In genomic region chr5:2038337-2039179, GRCh38 we compare ENCODE assay signal across 8 cellular contexts.
DNase-seq lines count a peak whose midpoint lies in the region; ATAC-seq and TF ChIP-seq lines count a peak whose summit lies in the region.

No MANE protein-coding gene starts in this region.

- H4K20me1 ChIP-seq in GM23338 (replicated peaks; ENCODE audit: insufficient read depth) (no peaks in the 10 kb centered on the region), smooth muscle cell (ENCODE audit: low read depth) (no peaks in the 10 kb centered on the region)

- TF ChIP-seq CTCF in GM06990 (IDR thresholded peaks at IDR 0.05; ENCODE audit: insufficient read depth, low read length, poor library complexity, severe bottlenecking) (peak; percentile 79), GM23338 (conservative IDR thresholded peaks at IDR 0.05; ENCODE audit: low read depth in 2 of 2) (peak; percentile 52 to 72), LNCAP (IDR thresholded peaks at IDR 0.05) (peak; percentile 88), smooth muscle cell (IDR thresholded peaks at IDR 0.05; ENCODE audit: borderline replicate concordance, insufficient read depth, poor library complexity, severe bottlenecking) (peak; percentile 94)

- peak overlapping the region; percentile 62; the same call in 2 of the 3 replicates for H3K4me3 Mint-ChIP-seq in GM23338

- H3K27me3 ChIP-seq in GM06990 (replicated peaks; ENCODE audit: control insufficient read depth, insufficient read depth, low read length): no peaks in the 10 kb centered on the region
- no peaks in the 10 kb centered on the region for H3K27me3 ChIP-seq in GM23338 (ENCODE audit: insufficient read depth)
- no peaks in the 10 kb centered on the region for H3K27me3 ChIP-seq in iPS DF 6.9 (ENCODE audit: control insufficient read depth, insufficient read depth, low read length)
- H3K27me3 ChIP-seq in smooth muscle cell (ENCODE audit: low read depth): peaks cover 43% of the 10 kb centered on the region

- H3K27ac ChIP-seq in GM23338 (ENCODE audit: low read depth) (no peak overlapping the region), iPS DF 6.9 (ENCODE audit: low read length) (no peak overlapping the region), smooth muscle cell (ENCODE audit: low read depth) (no peak overlapping the region)

- H3F3A ChIP-seq in GM23338 (replicated peaks; ENCODE audit: low read depth) (no peaks in the 10 kb centered on the region), smooth muscle cell (ENCODE audit: low read depth) (no peaks in the 10 kb centered on the region)

- H3K9me3 ChIP-seq in iPS DF 6.9 (ENCODE audit: control insufficient read depth, insufficient read depth, low read length) (no peaks in the 10 kb centered on the region), smooth muscle cell (replicated peaks; ENCODE audit: low read depth) (no peaks in the 10 kb centered on the region)

- H3K79me2 ChIP-seq in GM23338 (replicated peaks; ENCODE audit: insufficient read depth) (no peaks in the 10 kb centered on the region), smooth muscle cell (ENCODE audit: low read depth) (no peaks in the 10 kb centered on the region)

- H2AFZ ChIP-seq in GM23338 (no peak overlapping the region), smooth muscle cell (ENCODE audit: low read depth) (peak overlapping the region; percentile 94)

- no peaks in the 10 kb centered on the region for H3K9me3 Mint-ChIP-seq in GM23338

- no peaks in the 10 kb centered on the region for H3K9me2 ChIP-seq in GM23338 (ENCODE audit: insufficient read depth)

- H3K27ac Mint-ChIP-seq in GM23338: no peak overlapping the region

- ATAC-seq in GM23338: peak; percentile 96

- WGBS in iPS DF 6.9 (ENCODE audit: insufficient coverage, insufficient read length): no CpG with 5 or more reads among the region's 57 CpGs
- 2% methylated on average over 40 of the region's 57 CpGs for WGBS in smooth muscle cell (ENCODE audit: low lambda C conversion rate)

- H3K27me3 Mint-ChIP-seq in GM23338 (ENCODE audit: insufficient read depth, low read depth, poor library complexity): peaks cover 4% of the 10 kb centered on the region

- no peaks in the 10 kb centered on the region for H3K36me3 ChIP-seq in GM06990 (ENCODE audit: control insufficient read depth, insufficient read depth, low read length)
- H3K36me3 ChIP-seq in GM23338 (ENCODE audit: insufficient read depth): no peaks in the 10 kb centered on the region
- no peaks in the 10 kb centered on the region for H3K36me3 ChIP-seq in iPS DF 6.9 (ENCODE audit: control insufficient read depth, insufficient read depth, low read length)
- H3K36me3 ChIP-seq in smooth muscle cell (ENCODE audit: low read depth): no peaks in the 10 kb centered on the region

- DNase-seq in GM06990 (ENCODE audit: extremely low read depth, insufficient read length) (peak; percentile 73), GM23338 (ENCODE audit: low spot score) (peak; percentile 95), T-helper 22 cell (ENCODE audit: low read depth) (peak; percentile 9), astrocyte of the hippocampus (ENCODE audit: low read depth, low spot score) (peak; percentile 72), iPS DF 6.9 (ENCODE audit: low read depth, low spot score) (peak; percentile 90), smooth muscle cell (lab: John Stamatoyannopoulos, UW; ENCODE audit: unreplicated experiment) (peak; percentile 19), COR-L47 (lab: John Stamatoyannopoulos, UW) (no peak)

- H3K9ac ChIP-seq in smooth muscle cell (ENCODE audit: low read depth): no peak overlapping the region

- H3K4me2 ChIP-seq in GM23338: peak overlapping the region; percentile 80
- H3K4me2 ChIP-seq in smooth muscle cell: peak overlapping the region; percentile 94

- H3K4me1 Mint-ChIP-seq in GM23338: no peaks in the 10 kb centered on the region; the same call in 2 of the 3 replicates

- H3K36me3 Mint-ChIP-seq in GM23338 (ENCODE audit: low read depth): no peaks in the 10 kb centered on the region

- H3K4me1 ChIP-seq in GM23338 (ENCODE audit: insufficient read depth) (peaks cover 3% of the 10 kb centered on the region; the same call in 1 of the 2 replicates), iPS DF 6.9 (ENCODE audit: control insufficient read depth, insufficient read depth, low read length) (peaks cover 6% of the 10 kb centered on the region; the same call in 1 of the 2 replicates), smooth muscle cell (ENCODE audit: low read depth) (no peaks in the 10 kb centered on the region)

- H3K4me3 ChIP-seq in GM06990 (replicated peaks; ENCODE audit: low read depth, low read length): peak overlapping the region; percentile 44
- peak overlapping the region; percentile 58 for H3K4me3 ChIP-seq in GM23338
- H3K4me3 ChIP-seq in iPS DF 6.9 (ENCODE audit: low read length): peak overlapping the region; percentile 58; the same call in 1 of the 2 replicates
- H3K4me3 ChIP-seq in smooth muscle cell: peak overlapping the region; percentile 63

TF ChIP-seq in GM23338, 12 proteins besides CTCF, POLR2A, EP300 and RAD21:
- TF ChIP-seq EZH2 (IDR thresholded peaks at IDR 0.05; ENCODE audit: low read depth, unreplicated experiment) (no peak), CREB1 (CRISPR knock-in tag; IDR thresholded peaks at IDR 0.05; ENCODE audit: low read depth) (no peak)
TF ChIP-seq in GM23338: peak in this region for 0.
